1 cellular context compared by ENCODE assay signal in genomic region chr2:106115250-106115649, GRCh38.
TF ChIP-seq lines count a peak whose summit lies in the region.

No MANE protein-coding gene starts in this region.

TF ChIP-seq in K562, 482 proteins besides CTCF, POLR2A, EP300 and RAD21 (continued from another document and continues in another):
- TF ChIP-seq, protein P1, sequence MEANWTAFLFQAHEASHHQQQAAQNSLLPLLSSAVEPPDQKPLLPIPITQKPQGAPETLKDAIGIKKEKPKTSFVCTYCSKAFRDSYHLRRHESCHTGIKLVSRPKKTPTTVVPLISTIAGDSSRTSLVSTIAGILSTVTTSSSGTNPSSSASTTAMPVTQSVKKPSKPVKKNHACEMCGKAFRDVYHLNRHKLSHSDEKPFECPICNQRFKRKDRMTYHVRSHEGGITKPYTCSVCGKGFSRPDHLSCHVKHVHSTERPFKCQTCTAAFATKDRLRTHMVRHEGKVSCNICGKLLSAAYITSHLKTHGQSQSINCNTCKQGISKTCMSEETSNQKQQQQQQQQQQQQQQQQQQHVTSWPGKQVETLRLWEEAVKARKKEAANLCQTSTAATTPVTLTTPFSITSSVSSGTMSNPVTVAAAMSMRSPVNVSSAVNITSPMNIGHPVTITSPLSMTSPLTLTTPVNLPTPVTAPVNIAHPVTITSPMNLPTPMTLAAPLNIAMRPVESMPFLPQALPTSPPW (CRISPR knock-in tag; IDR thresholded peaks at IDR 0.05) = 0 out of 2 replicates have a peak, but pooled peaks have one; percentile 15
- TF ChIP-seq MYNN (IDR thresholded peaks at IDR 0.05) (peak; percentile 71; the same call in 1 of the 2 replicates), MYNN (CRISPR knock-in tag; IDR thresholded peaks at IDR 0.05) (no peak), ZNF395 (CRISPR knock-in tag; IDR thresholded peaks at IDR 0.05) (0 out of 2 replicates have a peak, but pooled peaks have one; percentile 33), FOS (IDR thresholded peaks at IDR 0.05; ENCODE audit: extremely low read depth, insufficient read length) (peak; percentile 37), PKNOX1 (IDR thresholded peaks at IDR 0.05) (peak; percentile 98), KDM1A (IDR thresholded peaks at IDR 0.05) (peak; percentile 35; a peak in 2 of 4 replicates), TCF3 (CRISPR knock-in tag; IDR thresholded peaks at IDR 0.05) (peak; percentile 17; the same call in 1 of the 2 replicates), ZNF76 (CRISPR knock-in tag; IDR thresholded peaks at IDR 0.05; ENCODE audit: borderline replicate concordance) (no peak), FOXK2 (conservative IDR thresholded peaks at IDR 0.05 in 1 of 2, IDR thresholded peaks at IDR 0.05 in 1 of 2; ENCODE audit: low read depth in 2 of 2) (peak in 1 of 2 experiments; percentile 51; a peak in 2 of 4 replicates), FOSL1 (tag; conservative IDR thresholded peaks at IDR 0.05) (peak; percentile 97), TBL1XR1 (IDR thresholded peaks at IDR 0.05; ENCODE audit: low read length in 2 of 2) (peak in 1 of 2 experiments; percentile 27; a peak in 1 of 4 replicates), YY1 (IDR thresholded peaks at IDR 0.05; ENCODE audit: borderline replicate concordance in 1 of 3, control insufficient read depth in 1 of 3, extremely low read depth in 1 of 3, insufficient read depth in 3 of 3, insufficient read length in 1 of 3, insufficient replicate concordance in 2 of 3, low read depth in 1 of 3, low read length in 2 of 3) (peak in 1 of 3 experiments; percentile 51), LEF1 (IDR thresholded peaks at IDR 0.05) (0 out of 2 replicates have a peak, but pooled peaks have one; percentile 11), IRF2 (CRISPR knock-in tag; IDR thresholded peaks at IDR 0.05) (no peak), ARNT (IDR thresholded peaks at IDR 0.05) (no peak), BACH1 (tag; IDR thresholded peaks at IDR 0.05) (peak; percentile 92), MIER1 (IDR thresholded peaks at IDR 0.05; ENCODE audit: low read depth) (peak; percentile 84), CBX5 (IDR thresholded peaks at IDR 0.05; ENCODE audit: borderline replicate concordance, low read depth) (no peak), EHMT2 (IDR thresholded peaks at IDR 0.05) (peak; percentile 97), DPF2 (IDR thresholded peaks at IDR 0.05) (peak; percentile 85), ADNP (tag; IDR thresholded peaks at IDR 0.05) (no peak), NR2C1 (IDR thresholded peaks at IDR 0.05) (no peak), NR2C1 (tag; IDR thresholded peaks at IDR 0.05) (0 out of 2 replicates have a peak, but pooled peaks have one; percentile 14), SIN3A (IDR thresholded peaks at IDR 0.05; ENCODE audit: borderline replicate concordance in 2 of 2, control insufficient read depth in 1 of 2, low read depth in 2 of 2, low read length in 2 of 2) (no peak), JUN (IDR thresholded peaks at IDR 0.05; ENCODE audit: borderline replicate concordance, low read depth, low read length) (peak; percentile 92), JUN (CRISPR knock-in tag; IDR thresholded peaks at IDR 0.05; ENCODE audit: borderline replicate concordance) (no peak), NR2C2 (CRISPR knock-in tag; IDR thresholded peaks at IDR 0.05) (0 out of 2 replicates have a peak, but pooled peaks have one; percentile 24), NR2C2 (tag; IDR thresholded peaks at IDR 0.05) (peak; percentile 77)
- TF ChIP-seq, protein P2, sequence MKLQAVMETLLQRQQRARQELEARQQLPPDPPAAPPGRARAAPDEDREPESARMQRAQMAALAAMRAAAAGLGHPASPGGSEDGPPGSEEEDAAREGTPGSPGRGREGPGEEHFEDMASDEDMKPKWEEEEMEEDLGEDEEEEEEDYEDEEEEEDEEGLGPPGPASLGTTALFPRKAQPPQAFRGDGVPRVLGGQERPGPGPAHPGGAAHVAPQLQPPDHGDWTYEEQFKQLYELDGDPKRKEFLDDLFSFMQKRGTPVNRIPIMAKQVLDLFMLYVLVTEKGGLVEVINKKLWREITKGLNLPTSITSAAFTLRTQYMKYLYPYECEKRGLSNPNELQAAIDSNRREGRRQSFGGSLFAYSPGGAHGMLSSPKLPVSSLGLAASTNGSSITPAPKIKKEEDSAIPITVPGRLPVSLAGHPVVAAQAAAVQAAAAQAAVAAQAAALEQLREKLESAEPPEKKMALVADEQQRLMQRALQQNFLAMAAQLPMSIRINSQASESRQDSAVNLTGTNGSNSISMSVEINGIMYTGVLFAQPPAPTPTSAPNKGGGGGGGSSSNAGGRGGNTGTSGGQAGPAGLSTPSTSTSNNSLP (IDR thresholded peaks at IDR 0.05; ENCODE audit: borderline replicate concordance, low read depth, low read length) = peak; percentile 35; the same call in 1 of the 2 replicates
- TF ChIP-seq, protein P3, sequence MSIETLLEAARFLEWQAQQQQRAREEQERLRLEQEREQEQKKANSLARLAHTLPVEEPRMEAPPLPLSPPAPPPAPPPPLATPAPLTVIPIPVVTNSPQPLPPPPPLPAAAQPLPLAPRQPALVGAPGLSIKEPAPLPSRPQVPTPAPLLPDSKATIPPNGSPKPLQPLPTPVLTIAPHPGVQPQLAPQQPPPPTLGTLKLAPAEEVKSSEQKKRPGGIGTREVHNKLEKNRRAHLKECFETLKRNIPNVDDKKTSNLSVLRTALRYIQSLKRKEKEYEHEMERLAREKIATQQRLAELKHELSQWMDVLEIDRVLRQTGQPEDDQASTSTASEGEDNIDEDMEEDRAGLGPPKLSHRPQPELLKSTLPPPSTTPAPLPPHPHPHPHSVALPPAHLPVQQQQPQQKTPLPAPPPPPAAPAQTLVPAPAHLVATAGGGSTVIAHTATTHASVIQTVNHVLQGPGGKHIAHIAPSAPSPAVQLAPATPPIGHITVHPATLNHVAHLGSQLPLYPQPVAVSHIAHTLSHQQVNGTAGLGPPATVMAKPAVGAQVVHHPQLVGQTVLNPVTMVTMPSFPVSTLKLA (conservative IDR thresholded peaks at IDR 0.05) = peak in 1 of 2 experiments; percentile 66; a peak in 2 of 4 replicates
- TF ChIP-seq, protein P4, sequence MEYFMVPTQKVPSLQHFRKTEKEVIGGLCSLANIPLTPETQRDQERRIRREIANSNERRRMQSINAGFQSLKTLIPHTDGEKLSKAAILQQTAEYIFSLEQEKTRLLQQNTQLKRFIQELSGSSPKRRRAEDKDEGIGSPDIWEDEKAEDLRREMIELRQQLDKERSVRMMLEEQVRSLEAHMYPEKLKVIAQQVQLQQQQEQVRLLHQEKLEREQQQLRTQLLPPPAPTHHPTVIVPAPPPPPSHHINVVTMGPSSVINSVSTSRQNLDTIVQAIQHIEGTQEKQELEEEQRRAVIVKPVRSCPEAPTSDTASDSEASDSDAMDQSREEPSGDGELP (CRISPR knock-in tag; IDR thresholded peaks at IDR 0.05; ENCODE audit: borderline replicate concordance) = peak; percentile 44; the same call in 1 of the 2 replicates
- TF ChIP-seq, protein P5, sequence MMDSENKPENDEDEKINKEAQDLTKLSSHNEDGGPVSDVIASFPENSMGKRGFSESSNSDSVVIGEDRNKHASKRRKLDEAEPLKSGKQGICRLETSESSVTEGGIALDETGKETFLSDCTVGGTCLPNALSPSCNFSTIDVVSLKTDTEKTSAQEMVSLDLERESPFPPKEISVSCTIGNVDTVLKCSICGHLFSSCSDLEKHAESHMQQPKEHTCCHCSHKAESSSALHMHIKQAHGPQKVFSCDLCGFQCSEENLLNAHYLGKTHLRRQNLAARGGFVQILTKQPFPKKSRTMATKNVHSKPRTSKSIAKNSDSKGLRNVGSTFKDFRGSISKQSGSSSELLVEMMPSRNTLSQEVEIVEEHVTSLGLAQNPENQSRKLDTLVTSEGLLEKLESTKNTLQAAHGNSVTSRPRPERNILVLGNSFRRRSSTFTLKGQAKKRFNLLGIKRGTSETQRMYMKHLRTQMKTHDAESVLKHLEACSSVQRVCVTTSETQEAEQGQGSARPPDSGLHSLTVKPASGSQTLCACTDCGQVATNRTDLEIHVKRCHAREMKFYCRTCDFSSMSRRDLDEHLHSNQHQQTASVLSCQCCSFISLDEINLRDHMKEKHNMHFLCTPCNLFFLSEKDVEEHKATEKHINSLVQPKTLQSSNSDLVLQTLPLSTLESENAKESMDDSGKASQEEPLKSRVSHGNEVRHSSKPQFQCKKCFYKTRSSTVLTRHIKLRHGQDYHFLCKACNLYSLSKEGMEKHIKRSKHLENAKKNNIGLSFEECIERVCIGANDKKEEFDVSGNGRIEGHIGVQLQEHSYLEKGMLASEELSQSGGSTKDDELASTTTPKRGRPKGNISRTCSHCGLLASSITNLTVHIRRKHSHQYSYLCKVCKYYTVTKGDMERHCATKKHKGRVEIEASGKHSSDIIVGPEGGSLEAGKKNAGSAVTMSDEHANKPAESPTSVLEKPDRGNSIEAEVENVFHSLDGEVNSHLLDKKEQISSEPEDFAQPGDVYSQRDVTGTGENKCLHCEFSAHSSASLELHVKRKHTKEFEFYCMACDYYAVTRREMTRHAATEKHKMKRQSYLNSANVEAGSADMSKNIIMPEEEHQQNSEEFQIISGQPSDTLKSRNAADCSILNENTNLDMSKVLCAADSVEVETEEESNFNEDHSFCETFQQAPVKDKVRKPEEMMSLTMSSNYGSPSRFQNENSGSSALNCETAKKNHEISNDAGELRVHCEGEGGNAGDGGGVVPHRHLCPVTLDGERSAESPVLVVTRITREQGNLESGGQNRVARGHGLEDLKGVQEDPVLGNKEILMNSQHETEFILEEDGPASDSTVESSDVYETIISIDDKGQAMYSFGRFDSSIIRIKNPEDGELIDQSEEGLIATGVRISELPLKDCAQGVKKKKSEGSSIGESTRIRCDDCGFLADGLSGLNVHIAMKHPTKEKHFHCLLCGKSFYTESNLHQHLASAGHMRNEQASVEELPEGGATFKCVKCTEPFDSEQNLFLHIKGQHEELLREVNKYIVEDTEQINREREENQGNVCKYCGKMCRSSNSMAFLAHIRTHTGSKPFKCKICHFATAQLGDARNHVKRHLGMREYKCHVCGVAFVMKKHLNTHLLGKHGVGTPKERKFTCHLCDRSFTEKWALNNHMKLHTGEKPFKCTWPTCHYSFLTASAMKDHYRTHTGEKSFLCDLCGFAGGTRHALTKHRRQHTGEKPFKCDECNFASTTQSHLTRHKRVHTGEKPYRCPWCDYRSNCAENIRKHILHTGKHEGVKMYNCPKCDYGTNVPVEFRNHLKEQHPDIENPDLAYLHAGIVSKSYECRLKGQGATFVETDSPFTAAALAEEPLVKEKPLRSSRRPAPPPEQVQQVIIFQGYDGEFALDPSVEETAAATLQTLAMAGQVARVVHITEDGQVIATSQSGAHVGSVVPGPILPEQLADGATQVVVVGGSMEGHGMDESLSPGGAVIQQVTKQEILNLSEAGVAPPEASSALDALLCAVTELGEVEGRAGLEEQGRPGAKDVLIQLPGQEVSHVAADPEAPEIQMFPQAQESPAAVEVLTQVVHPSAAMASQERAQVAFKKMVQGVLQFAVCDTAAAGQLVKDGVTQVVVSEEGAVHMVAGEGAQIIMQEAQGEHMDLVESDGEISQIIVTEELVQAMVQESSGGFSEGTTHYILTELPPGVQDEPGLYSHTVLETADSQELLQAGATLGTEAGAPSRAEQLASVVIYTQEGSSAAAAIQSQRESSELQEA (IDR thresholded peaks at IDR 0.05; ENCODE audit: low read depth) = peak; percentile 79
- TF ChIP-seq, protein P6, sequence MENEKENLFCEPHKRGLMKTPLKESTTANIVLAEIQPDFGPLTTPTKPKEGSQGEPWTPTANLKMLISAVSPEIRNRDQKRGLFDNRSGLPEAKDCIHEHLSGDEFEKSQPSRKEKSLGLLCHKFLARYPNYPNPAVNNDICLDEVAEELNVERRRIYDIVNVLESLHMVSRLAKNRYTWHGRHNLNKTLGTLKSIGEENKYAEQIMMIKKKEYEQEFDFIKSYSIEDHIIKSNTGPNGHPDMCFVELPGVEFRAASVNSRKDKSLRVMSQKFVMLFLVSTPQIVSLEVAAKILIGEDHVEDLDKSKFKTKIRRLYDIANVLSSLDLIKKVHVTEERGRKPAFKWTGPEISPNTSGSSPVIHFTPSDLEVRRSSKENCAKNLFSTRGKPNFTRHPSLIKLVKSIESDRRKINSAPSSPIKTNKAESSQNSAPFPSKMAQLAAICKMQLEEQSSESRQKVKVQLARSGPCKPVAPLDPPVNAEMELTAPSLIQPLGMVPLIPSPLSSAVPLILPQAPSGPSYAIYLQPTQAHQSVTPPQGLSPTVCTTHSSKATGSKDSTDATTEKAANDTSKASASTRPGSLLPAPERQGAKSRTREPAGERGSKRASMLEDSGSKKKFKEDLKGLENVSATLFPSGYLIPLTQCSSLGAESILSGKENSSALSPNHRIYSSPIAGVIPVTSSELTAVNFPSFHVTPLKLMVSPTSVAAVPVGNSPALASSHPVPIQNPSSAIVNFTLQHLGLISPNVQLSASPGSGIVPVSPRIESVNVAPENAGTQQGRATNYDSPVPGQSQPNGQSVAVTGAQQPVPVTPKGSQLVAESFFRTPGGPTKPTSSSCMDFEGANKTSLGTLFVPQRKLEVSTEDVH (IDR thresholded peaks at IDR 0.05; ENCODE audit: low read depth, partially characterized antibody) = peak; percentile 29
